12 cellular contexts compared by ENCODE assay signal in genomic region chr18:48803951-48804855, GRCh38.
A peak's percentile ranks its signal among the peaks of the same experiment; 100 is the strongest.
DNase-seq lines count a peak whose midpoint lies in the region; ATAC-seq and TF ChIP-seq lines count a peak whose summit lies in the region.
"Had no signal": no experiment of that assay in that cellular context is flagged by ENCODE, and none has a peak within 500 bp of the region (broad histone marks: within the 10 kb centered on the region; RNA-seq: fewer than 3 reads in every experiment).

No MANE protein-coding gene starts in this region.

- H3K27me3 Mint-ChIP-seq in activated CD8-positive, alpha-beta T cell treated with anti-CD3 and anti-CD28 coated beads for 36 hours = no peaks in the 10 kb centered on the region
- H3K27me3 Mint-ChIP-seq in chondrocyte (ENCODE audit: low read depth) = no peaks in the 10 kb centered on the region
- H3K27me3 Mint-ChIP-seq: activated naive CD4-positive, alpha-beta T cell treated with anti-CD3 and anti-CD28 coated beads, Interleukin-2, amount 50 U/mL, for 24 hours had no signal

- H3K4me2 ChIP-seq in mesenchymal stem cell (ENCODE audit: low read length, poor library complexity, severe bottlenecking) = no peak overlapping the region

- H3K4ac ChIP-seq in mesenchymal stem cell (ENCODE audit: low read depth in 1 of 2, low read length in 2 of 2) = no peak overlapping the region

- H3K4me3 Mint-ChIP-seq in activated CD8-positive, alpha-beta T cell treated with anti-CD3 and anti-CD28 coated beads for 36 hours = no peak overlapping the region
- H3K4me3 Mint-ChIP-seq in chondrocyte (ENCODE audit: unreplicated experiment) = no peak overlapping the region
- H3K4me3 Mint-ChIP-seq: activated naive CD4-positive, alpha-beta T cell treated with anti-CD3 and anti-CD28 coated beads, Interleukin-2, amount 50 U/mL, for 24 hours; mesothelial cell of epicardium had no signal

- peak overlapping the region; percentile 10 for H4K91ac ChIP-seq in mesenchymal stem cell (ENCODE audit: low read length)

- H3K36me3 ChIP-seq in mesenchymal stem cell (ENCODE audit: control insufficient read depth in 1 of 2, insufficient read depth in 2 of 2, low read depth in 1 of 2, low read length in 2 of 2) (peaks cover 40 to 59% of the 10 kb centered on the region in 2 experiments), stomach (peaks cover 0 to 26% (median 12%) of the 10 kb centered on the region in 4 donors)

- H3K4me1 ChIP-seq in mesenchymal stem cell (ENCODE audit: control insufficient read depth, insufficient read depth, low read depth, low read length) = peaks cover 7% of the 10 kb centered on the region
- H3K4me1 ChIP-seq in stomach = peaks cover 0 to 31% (median 22%) of the 10 kb centered on the region in 4 donors

- peak overlapping the region; percentile 6 for H3K27ac Mint-ChIP-seq in activated CD8-positive, alpha-beta T cell treated with anti-CD3 and anti-CD28 coated beads for 36 hours
- H3K27ac Mint-ChIP-seq in chondrocyte (ENCODE audit: unreplicated experiment) = peak overlapping the region; percentile 59
- H3K27ac Mint-ChIP-seq: activated naive CD4-positive, alpha-beta T cell treated with anti-CD3 and anti-CD28 coated beads, Interleukin-2, amount 50 U/mL, for 24 hours; mesothelial cell of epicardium had no signal

- peaks cover 79% of the 10 kb centered on the region for H3K4me1 Mint-ChIP-seq in activated CD8-positive, alpha-beta T cell treated with anti-CD3 and anti-CD28 coated beads for 36 hours (ENCODE audit: low read depth)
- peaks cover 86% of the 10 kb centered on the region for H3K4me1 Mint-ChIP-seq in chondrocyte (ENCODE audit: low read depth)

- peaks cover 13% of the 10 kb centered on the region for H3K79me1 ChIP-seq in mesenchymal stem cell (replicated peaks; ENCODE audit: low read length, poor library complexity, severe bottlenecking)

- DNase-seq in activated CD8-positive, alpha-beta T cell treated with anti-CD3 and anti-CD28 coated beads for 36 hours = no peak
- DNase-seq in chondrocyte (ENCODE audit: low spot score) = peak; percentile 72
- no peak for DNase-seq in mesenchymal stem cell
- peak; percentile 23 for DNase-seq in stomach
- no peak for DNase-seq in central memory CD4-positive, alpha-beta T cell
- no peak for DNase-seq in stimulated activated CD4-positive, alpha-beta T cell treated with anti-CD3 and anti-CD28 coated beads, Interleukin-1b, Interleukin-23, amount 100 ng/mL, for 48 hours
- DNase-seq: NCI-H1105, NCI-H510A, SHP77 had no signal

- H3K27ac ChIP-seq in mesenchymal stem cell (ENCODE audit: low read length, poor library complexity, severe bottlenecking) = no peak overlapping the region
- no peak overlapping the region for H3K27ac ChIP-seq in stomach

- intact Hi-C loops in activated CD8-positive, alpha-beta T cell treated with anti-CD3 and anti-CD28 coated beads for 36 hours (cut with micrococcal nuclease) = no loop called here
- intact Hi-C loops in stomach (cut with DNase I; ENCODE audit: low total_unique reads) = no loop called here

- no peak overlapping the region for H2BK12ac ChIP-seq in mesenchymal stem cell (ENCODE audit: low read length in 2 of 2)

- no peak for ATAC-seq in activated CD8-positive, alpha-beta T cell treated with anti-CD3 and anti-CD28 coated beads for 36 hours
- no peak for ATAC-seq in GM18861 (IDR thresholded peaks at IDR 0.05; ENCODE audit: unreplicated experiment)

- no peak for TF ChIP-seq EP300 in stomach (IDR thresholded peaks at IDR 0.05)

- H4K8ac ChIP-seq in mesenchymal stem cell (ENCODE audit: low read length) = no peak overlapping the region

- H3K9me3 ChIP-seq in mesenchymal stem cell (ENCODE audit: control insufficient read depth, low read length) (no peaks in the 10 kb centered on the region), stomach (no peaks in the 10 kb centered on the region)

- no peak overlapping the region for H3K23ac ChIP-seq in mesenchymal stem cell (ENCODE audit: low read length in 2 of 2)

- peak overlapping the region in 1 of 2 experiments; percentile 5 for H3K14ac ChIP-seq in mesenchymal stem cell (ENCODE audit: low read length in 2 of 2)

- no peaks in the 10 kb centered on the region for H3K9me3 Mint-ChIP-seq in activated CD8-positive, alpha-beta T cell treated with anti-CD3 and anti-CD28 coated beads for 36 hours
- H3K9me3 Mint-ChIP-seq in chondrocyte (ENCODE audit: low read depth) = no peaks in the 10 kb centered on the region
- H3K9me3 Mint-ChIP-seq: activated naive CD4-positive, alpha-beta T cell treated with anti-CD3 and anti-CD28 coated beads, Interleukin-2, amount 50 U/mL, for 24 hours; mesothelial cell of epicardium had no signal

- H3K27me3 ChIP-seq in mesenchymal stem cell (ENCODE audit: control insufficient read depth in 1 of 2, insufficient read depth in 1 of 2, low read length in 2 of 2) (no peaks in the 10 kb centered on the region), stomach (no peaks in the 10 kb centered on the region)

- no peak overlapping the region for H3K9ac ChIP-seq in mesenchymal stem cell (ENCODE audit: low read length)

- H3K4me3 ChIP-seq in mesenchymal stem cell (ENCODE audit: insufficient read depth in 1 of 2, low read depth in 1 of 2, low read length in 2 of 2) (no peak overlapping the region), stomach (no peak overlapping the region)

- no peak overlapping the region for H2BK120ac ChIP-seq in mesenchymal stem cell (ENCODE audit: low read depth, low read length)

- H2BK15ac ChIP-seq in mesenchymal stem cell (ENCODE audit: low read depth, poor library complexity, severe bottlenecking) = no peak overlapping the region

- H2AFZ ChIP-seq in mesenchymal stem cell (ENCODE audit: low read depth, low read length) = no peak overlapping the region

- no peak overlapping the region for H2AK5ac ChIP-seq in mesenchymal stem cell (ENCODE audit: low read length, severe bottlenecking)

- WGBS in mesenchymal stem cell = 95% methylated on average over 11 of the region's 11 CpGs
- 86 to 96% (median 92%) methylated on average over 8 to 11 of the region's 11 CpGs for WGBS in stomach, 5 donors

- CTCF ChIA-PET in activated CD8-positive, alpha-beta T cell treated with anti-CD3 and anti-CD28 coated beads for 36 hours (lab: Charles Lee) = no interaction called here

- no peak overlapping the region for H3K18ac ChIP-seq in mesenchymal stem cell (ENCODE audit: low read depth in 1 of 2, low read length in 2 of 2)

- TF ChIP-seq POLR2A in stomach (IDR thresholded peaks at IDR 0.05) = no peak

- no peak overlapping the region for H2BK5ac ChIP-seq in mesenchymal stem cell (ENCODE audit: low read depth, low read length, poor library complexity, severe bottlenecking)

- POLR2A ChIA-PET in activated CD8-positive, alpha-beta T cell treated with anti-CD3 and anti-CD28 coated beads for 36 hours (lab: Charles Lee) = interaction anchor here (1.3 to 1.9 kb wide), 2 partner anchors 137 to 144 kb away, joined by 3 to 4 read pairs; no protein-coding TSS in a partner anchor

- no peak for TF ChIP-seq CTCF in activated CD8-positive, alpha-beta T cell treated with anti-CD3 and anti-CD28 coated beads for 36 hours (IDR thresholded peaks at IDR 0.05)
- no peak for TF ChIP-seq CTCF in chondrocyte (IDR thresholded peaks at IDR 0.05)
- TF ChIP-seq CTCF in stomach (IDR thresholded peaks at IDR 0.05) = no peak

- H3K36me3 Mint-ChIP-seq in activated CD8-positive, alpha-beta T cell treated with anti-CD3 and anti-CD28 coated beads for 36 hours (ENCODE audit: low read depth) = no peaks in the 10 kb centered on the region
- peaks cover 32% of the 10 kb centered on the region for H3K36me3 Mint-ChIP-seq in chondrocyte (ENCODE audit: low read depth)
- H3K36me3 Mint-ChIP-seq: activated naive CD4-positive, alpha-beta T cell treated with anti-CD3 and anti-CD28 coated beads, Interleukin-2, amount 50 U/mL, for 24 hours had no signal

Comparison
In these comparisons a context has a peak if more than half of its experiments do, and no peak if none do; other contexts are left out.
1. DNase-seq: peak in chondrocyte (single experiment) and stomach (single experiment); none in activated CD8-positive, alpha-beta T cell treated with anti-CD3 and anti-CD28 coated beads for 36 hours (single experiment), mesenchymal stem cell (single experiment), central memory CD4-positive, alpha-beta T cell (single experiment) and stimulated activated CD4-positive, alpha-beta T cell treated with anti-CD3 and anti-CD28 coated beads, Interleukin-1b, Interleukin-23, amount 100 ng/mL, for 48 hours (single experiment).